ENCODE assay signal across 19 cellular contexts in the genomic region with DNA sequence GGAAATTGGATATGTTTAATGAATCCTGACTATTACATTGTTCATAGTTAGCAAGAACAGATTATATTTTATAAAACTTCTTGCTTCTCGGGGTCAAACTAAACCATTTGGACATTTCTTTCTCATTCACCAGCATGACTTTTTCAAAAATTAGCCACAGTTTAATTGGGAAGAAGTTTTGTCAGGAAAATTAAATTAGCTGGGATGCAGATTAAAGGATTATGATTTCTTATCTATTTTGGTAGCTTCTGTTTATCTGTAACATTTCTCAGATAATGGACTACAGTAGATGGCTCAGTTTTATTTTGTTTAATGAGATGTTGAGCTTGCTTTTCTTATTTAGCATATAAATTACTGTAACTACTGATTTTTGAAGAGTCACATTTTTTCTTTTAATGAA. TPM values are rescaled to one million over a fixed set of nuclear protein-coding genes. Genes with fewer than 3 reads are reported as not detected.
DNase-seq lines count a peak whose midpoint lies in the region; ATAC-seq, FAIRE-seq and TF ChIP-seq lines count a peak whose summit lies in the region.
"Had no signal": no experiment of that assay in that cellular context is flagged by ENCODE, and none has a peak within 500 bp of the region (broad histone marks: within the 10 kb centered on the region; RNA-seq: fewer than 3 reads in every experiment).

No MANE protein-coding gene starts in this region.

- H3K79me2 ChIP-seq in parathyroid adenoma = no peaks in the 10 kb centered on the region

- TF ChIP-seq POLR2A in A549 (IDR thresholded peaks at IDR 0.05; ENCODE audit: low read length) = no peak

- no peaks in the 10 kb centered on the region for H3K36me3 ChIP-seq in parathyroid adenoma (ENCODE audit: control insufficient read depth, insufficient read depth, low read length)
- H3K36me3 ChIP-seq: BLaER1 had no signal

- CTCF ChIA-PET in A549 (lab: Yijun Ruan, JAX) = interaction anchor here (0.9 to 7.3 kb wide), 6 partner anchors 9 to 674 kb away, joined by 3 to 128 read pairs (median 4); no protein-coding TSS in a partner anchor

- ATAC-seq in A549 = no peak
- no peak for ATAC-seq in SK-N-SH treated with all-trans-retinoic acid at 6 μM for 48 hours
- no peak for ATAC-seq in sciatic nerve
- ATAC-seq in GM21619 (IDR thresholded peaks at IDR 0.05; ENCODE audit: unreplicated experiment) = no peak
- ATAC-seq: CD8-positive, alpha-beta T cell; HCT116 had no signal

- intact Hi-C loops in sciatic nerve (cut with DNase I) = no loop called here

- peak; percentile 23 for FAIRE-seq in A549 (lab: Jason Lieb, UNC)
- FAIRE-seq: G401.6, GM12892, H1 had no signal

- TF ChIP-seq EP300 in A549 (IDR thresholded peaks at IDR 0.05) = no peak

- peaks cover 5% of the 10 kb centered on the region; the same call in 1 of the 3 replicates for H3K4me1 ChIP-seq in A549
- H3K4me1 ChIP-seq in parathyroid adenoma = no peaks in the 10 kb centered on the region
- H3K4me1 ChIP-seq: BLaER1 had no signal

- peak overlapping the region; percentile 13 for H2AFZ ChIP-seq in parathyroid adenoma
- H2AFZ ChIP-seq: GM23248 had no signal

- no peaks in the 10 kb centered on the region for H3K9me3 ChIP-seq in A549
- H3K9me3 ChIP-seq in parathyroid adenoma (ENCODE audit: control insufficient read depth, low read length) = no peaks in the 10 kb centered on the region
- H3K9me3 ChIP-seq: BLaER1, Caco-2 had no signal

- no peak overlapping the region for H3K9ac ChIP-seq in parathyroid adenoma
- H3K9ac ChIP-seq: BLaER1, GM23248 had no signal

- 11% methylated on average over 1 of the region's 1 CpG for WGBS in A549 (ENCODE audit: missing lambda C conversion rate)

- no peaks in the 10 kb centered on the region for H3K27me3 ChIP-seq in parathyroid adenoma (ENCODE audit: control insufficient read depth, insufficient read depth, low read length)
- H3K27me3 ChIP-seq: BLaER1 had no signal

- DNase-seq in A549 (ENCODE audit: low read depth in 1 of 2, low spot score in 1 of 2) (no peak), sciatic nerve (ENCODE audit: low spot score) (no peak), H4 (ENCODE audit: low spot score) (no peak)
- DNase-seq: Caco-2; CD4-positive, CD25-positive, alpha-beta regulatory T cell; CD8-positive, alpha-beta T cell; DMS153; DND-41; GM23248; H9 had no signal

- H3K4me2 ChIP-seq in A549 = no peak overlapping the region
- H3K4me2 ChIP-seq in parathyroid adenoma (ENCODE audit: low read length) = no peak overlapping the region
- H3K4me2 ChIP-seq: BLaER1 had no signal

- H3K27ac ChIP-seq in A549 = no peak overlapping the region
- no peak overlapping the region for H3K27ac ChIP-seq in parathyroid adenoma
- H3K27ac ChIP-seq: BLaER1, C4-2B, GM23248 had no signal

- H3K4me3 ChIP-seq in A549 (no peak overlapping the region), parathyroid adenoma (ENCODE audit: low read depth, low read length) (no peak overlapping the region)
- H3K4me3 ChIP-seq: BLaER1, GM23248 had no signal

- POLR2A ChIA-PET in A549 (lab: Yijun Ruan, JAX) = no interaction called here

- TF ChIP-seq CTCF in A549 (IDR thresholded peaks at IDR 0.05) (no peak), parathyroid adenoma (IDR thresholded peaks at IDR 0.05) (no peak)

- TF ChIP-seq RAD21 in A549 (conservative IDR thresholded peaks at IDR 0.05 in 1 of 2, IDR thresholded peaks at IDR 0.05 in 1 of 2) = no peak

TF ChIP-seq in A549, 52 proteins besides CTCF, POLR2A, EP300 and RAD21 (continues in another document):
- TF ChIP-seq ATOH8 (CRISPR knock-in tag; IDR thresholded peaks at IDR 0.05; ENCODE audit: low read depth) (no peak), EHMT2 (IDR thresholded peaks at IDR 0.05; ENCODE audit: low read depth) (no peak), HOXA7 (CRISPR knock-in tag; IDR thresholded peaks at IDR 0.05) (no peak), MAX (IDR thresholded peaks at IDR 0.05) (no peak), KDM1A (IDR thresholded peaks at IDR 0.05; ENCODE audit: low read depth) (no peak), HOXB5 (CRISPR knock-in tag; IDR thresholded peaks at IDR 0.05) (no peak), KDM5A (IDR thresholded peaks at IDR 0.05) (no peak), HEYL (CRISPR knock-in tag; IDR thresholded peaks at IDR 0.05) (no peak), RCOR1 (IDR thresholded peaks at IDR 0.05; ENCODE audit: low read depth, low read length) (no peak), ESRRA (IDR thresholded peaks at IDR 0.05; ENCODE audit: borderline replicate concordance, low read length) (no peak), RNF2 (IDR thresholded peaks at IDR 0.05; ENCODE audit: borderline replicate concordance, low read depth) (no peak), NPAS2 (CRISPR knock-in tag; IDR thresholded peaks at IDR 0.05; ENCODE audit: borderline replicate concordance) (no peak), RARB (CRISPR knock-in tag; IDR thresholded peaks at IDR 0.05) (no peak), JUNB (IDR thresholded peaks at IDR 0.05) (no peak), MAZ (IDR thresholded peaks at IDR 0.05; ENCODE audit: borderline replicate concordance, low read depth, low read length) (no peak), ZC3H11A (IDR thresholded peaks at IDR 0.05) (no peak)
- TF ChIP-seq, protein P1, sequence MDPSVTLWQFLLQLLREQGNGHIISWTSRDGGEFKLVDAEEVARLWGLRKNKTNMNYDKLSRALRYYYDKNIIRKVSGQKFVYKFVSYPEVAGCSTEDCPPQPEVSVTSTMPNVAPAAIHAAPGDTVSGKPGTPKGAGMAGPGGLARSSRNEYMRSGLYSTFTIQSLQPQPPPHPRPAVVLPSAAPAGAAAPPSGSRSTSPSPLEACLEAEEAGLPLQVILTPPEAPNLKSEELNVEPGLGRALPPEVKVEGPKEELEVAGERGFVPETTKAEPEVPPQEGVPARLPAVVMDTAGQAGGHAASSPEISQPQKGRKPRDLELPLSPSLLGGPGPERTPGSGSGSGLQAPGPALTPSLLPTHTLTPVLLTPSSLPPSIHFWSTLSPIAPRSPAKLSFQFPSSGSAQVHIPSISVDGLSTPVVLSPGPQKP (IDR thresholded peaks at IDR 0.05; ENCODE audit: low read depth, low read length) = no peak

TF ChIP-seq in SK-N-SH treated with all-trans-retinoic acid at 6 μM for 48 hours, 23 proteins besides CTCF, POLR2A, EP300 and RAD21 (continues in another document):
- no peak for TF ChIP-seq CSDC2 (CRISPR knock-in tag; IDR thresholded peaks at IDR 0.05)
- TF ChIP-seq ZNF8 (CRISPR knock-in tag; IDR thresholded peaks at IDR 0.05) = no peak
- no peak for TF ChIP-seq OSR1 (CRISPR knock-in tag; IDR thresholded peaks at IDR 0.05)
- TF ChIP-seq TSHZ2 (CRISPR knock-in tag; IDR thresholded peaks at IDR 0.05) = no peak
- no peak for TF ChIP-seq CSRNP3 (CRISPR knock-in tag; IDR thresholded peaks at IDR 0.05)
- TF ChIP-seq ARNTL (CRISPR knock-in tag; IDR thresholded peaks at IDR 0.05; ENCODE audit: borderline replicate concordance, low read depth) = no peak
- TF ChIP-seq ISL1 (CRISPR knock-in tag; IDR thresholded peaks at IDR 0.05) = peak; percentile 64; the same call in 1 of the 2 replicates

RNA-seq across cellular contexts. Expression of gene TMX4, which starts 26.4 kb away (rescaled TPM):
- polyA plus RNA-seq in A549 (2011; rRNA removed) (17.6 and 21.1 TPM in 2 replicates), A549 (2017; fragmentation: RNase III; extraction: RNeasy Plus Mini Kit Qiagen cat#74134 plus additional on column Dnase treatment) (11.7 to 13.2 TPM (median 12.4 TPM) in 3 replicates)
- 4.1 and 5.0 TPM in 2 replicates for polyA plus RNA-seq in A549 (2012; cell fraction: cytosol; rRNA removed)
- 2.3 and 2.9 TPM in 2 replicates for polyA plus RNA-seq in A549 (2012; cell fraction: nucleus; rRNA removed)
- polyA minus RNA-seq in A549 (2011; rRNA and poly(A)+ RNA removed) = 14.1 and 15.7 TPM in 2 replicates
- total RNA-seq in sciatic nerve = 72.5 TPM
- total RNA-seq in H4 (2014; rRNA removed; shearing (Covaris generic)) = 21.8 and 27.4 TPM in 2 replicates
